Comparison of ENCODE assay signal across 16 cellular contexts in the genomic region with DNA sequence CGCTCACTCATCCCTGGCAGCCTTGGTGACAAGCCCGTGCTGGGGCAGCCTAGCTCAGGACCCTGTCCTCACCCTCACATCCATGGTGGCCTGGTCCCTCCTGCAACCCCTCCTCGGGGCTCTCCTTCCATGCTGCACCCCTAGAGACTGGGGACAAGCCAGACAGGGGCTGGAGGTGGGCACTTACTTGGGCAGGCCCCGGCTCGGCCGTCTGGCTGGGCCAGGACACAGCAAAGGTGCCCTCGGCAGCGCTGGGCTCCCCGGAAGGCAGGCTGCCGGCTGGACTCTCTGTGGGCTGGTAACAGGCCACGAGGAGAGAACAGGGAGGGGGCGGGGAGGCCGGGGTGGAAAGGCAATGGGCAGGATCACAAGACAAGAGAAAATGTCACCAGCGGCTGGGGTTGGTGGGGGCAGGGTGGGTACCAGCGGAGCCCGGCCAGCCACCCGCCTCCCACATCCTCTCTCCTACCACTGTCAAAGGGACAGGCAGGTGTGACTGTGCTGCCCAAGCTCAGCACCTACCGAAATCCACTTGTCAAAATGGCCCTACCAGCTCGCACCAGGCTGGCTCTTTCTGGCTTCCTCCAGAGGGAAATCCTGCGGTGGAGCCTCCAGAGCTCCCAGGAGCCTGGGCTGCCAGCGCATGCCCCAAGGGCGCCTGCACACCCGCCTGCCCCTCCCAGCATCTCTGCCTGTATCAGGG. TPM values are rescaled to one million over a fixed set of nuclear protein-coding genes. Genes with fewer than 3 reads are reported as not detected.
DNase-seq lines count a peak whose midpoint lies in the region; ATAC-seq and TF ChIP-seq lines count a peak whose summit lies in the region.
"Had no signal": no experiment of that assay in that cellular context is flagged by ENCODE, and none has a peak within 500 bp of the region (broad histone marks: within the 10 kb centered on the region; RNA-seq: fewer than 3 reads in every experiment).

No MANE protein-coding gene starts in this region.

- no peak overlapping the region for H2AFZ ChIP-seq in osteoblast (ENCODE audit: low read length)

- H3K27ac ChIP-seq in cingulate gyrus (ENCODE audit: low read depth, low read length) = peak overlapping the region; percentile 87
- no peak overlapping the region for H3K27ac ChIP-seq in osteoblast (ENCODE audit: low read depth, low read length)
- H3K27ac ChIP-seq: cardiac muscle cell had no signal

- DNase-seq in NCI-H2107 (lab: John Stamatoyannopoulos, UW) = peak; percentile 5
- DNase-seq in NCI-H2107 treated with DMSO at 0.1 percent for 48 hours (lab: John Stamatoyannopoulos, UW; ENCODE audit: unreplicated experiment) = no peak
- peak; percentile 20 for DNase-seq in 8988T
- DNase-seq in osteoblast (ENCODE audit: insufficient read length, low spot score, missing footprints) = peak; percentile 87
- no peak for DNase-seq in SIG-M5 (lab: John Stamatoyannopoulos, UW)
- DNase-seq in NCI-H1436 treated with DMSO at 0.1 percent for 48 hours (lab: John Stamatoyannopoulos, UW) = no peak
- DNase-seq: activated CD4-positive, alpha-beta T cell treated with anti-CD3 and anti-CD28 coated beads, Interleukin-2, amount 50 U/mL, for 1 hour; CD8-positive, alpha-beta T cell; foreskin melanocyte; NCI-H1092 treated with DMSO at 0.1 percent for 48 hours; NCI-H446 had no signal

- TF ChIP-seq CTCF in osteoblast (IDR thresholded peaks at IDR 0.05; ENCODE audit: extremely low read depth, low read depth, low read length) = no peak

- no peaks in the 10 kb centered on the region for H3K9me3 ChIP-seq in osteoblast (ENCODE audit: low read depth, low read length)
- H3K9me3 ChIP-seq: HAP-1 had no signal

- no peak overlapping the region for H3K4me3 ChIP-seq in osteoblast (ENCODE audit: insufficient read depth, low read length)
- H3K4me3 ChIP-seq: cardiac muscle cell, HAP-1, K562 had no signal

- H3K4me1 ChIP-seq in osteoblast (ENCODE audit: insufficient read depth, low read length) = no peaks in the 10 kb centered on the region
- H3K4me1 ChIP-seq: HAP-1 had no signal

- no peaks in the 10 kb centered on the region for H3K27me3 ChIP-seq in osteoblast (ENCODE audit: insufficient read depth, low read length)
- H3K27me3 ChIP-seq: cardiac muscle cell had no signal

- H4K20me1 ChIP-seq in osteoblast (ENCODE audit: insufficient read depth, low read length) = peaks cover 5% of the 10 kb centered on the region

- no peak overlapping the region for H3K4me2 ChIP-seq in osteoblast (ENCODE audit: insufficient read depth, low read length)

- no peak for ATAC-seq in GM18909 (IDR thresholded peaks at IDR 0.05; ENCODE audit: poor library complexity, unreplicated experiment)
- ATAC-seq: CD8-positive, alpha-beta T cell; K562 had no signal

- peaks cover 10% of the 10 kb centered on the region for H3K36me3 ChIP-seq in osteoblast (ENCODE audit: insufficient read depth, low read length)
- H3K36me3 ChIP-seq: cardiac muscle cell, HAP-1 had no signal

- H3K79me2 ChIP-seq in osteoblast (ENCODE audit: insufficient read depth, low read length) = no peaks in the 10 kb centered on the region

RNA-seq across cellular contexts. Expression of gene BIN1, which starts 54.7 kb away (rescaled TPM):
- 83.7 and 85.4 TPM in 2 replicates for total RNA-seq in osteoblast

Comparison
In these comparisons a context has a peak if more than half of its experiments do, and no peak if none do; other contexts are left out.
1. DNase-seq: peak in NCI-H2107 (single experiment), 8988T (single experiment) and osteoblast (single experiment); none in NCI-H2107 treated with DMSO at 0.1 percent for 48 hours (single experiment), SIG-M5 (single experiment) and NCI-H1436 treated with DMSO at 0.1 percent for 48 hours (single experiment).